Comparison of ENCODE assay signal across 1 cellular context in genomic region chr16:2603165-2604015, GRCh38.
TF ChIP-seq lines count a peak whose summit lies in the region.

No MANE protein-coding gene starts in this region.

TF ChIP-seq in HepG2, 621 proteins besides CTCF, POLR2A, EP300 and RAD21 (continued from another document and continues in another):
- TF ChIP-seq PLSCR1 (CRISPR knock-in tag; IDR thresholded peaks at IDR 0.05; ENCODE audit: borderline replicate concordance): no peak
- peak; percentile 93 for TF ChIP-seq MIER3 (CRISPR knock-in tag; IDR thresholded peaks at IDR 0.05; ENCODE audit: borderline replicate concordance)
- TF ChIP-seq NFKBIZ (CRISPR knock-in tag; IDR thresholded peaks at IDR 0.05): peak; percentile 75; the same call in 1 of the 2 replicates
- peak; percentile 90 for TF ChIP-seq HOXA5 (CRISPR knock-in tag; IDR thresholded peaks at IDR 0.05)
- TF ChIP-seq ISL2 (CRISPR knock-in tag; IDR thresholded peaks at IDR 0.05): peak; percentile 76
- no peak for TF ChIP-seq MAFG (CRISPR knock-in tag; IDR thresholded peaks at IDR 0.05)
- peak; percentile 18 for TF ChIP-seq ZNF407 (CRISPR knock-in tag; IDR thresholded peaks at IDR 0.05; ENCODE audit: not compliant biosample characterization)
- peak; percentile 81; the same call in 1 of the 2 replicates for TF ChIP-seq ZNF704 (CRISPR knock-in tag; IDR thresholded peaks at IDR 0.05; ENCODE audit: borderline replicate concordance)
- TF ChIP-seq ZMAT5 (CRISPR knock-in tag; IDR thresholded peaks at IDR 0.05; ENCODE audit: borderline replicate concordance, low read depth): no peak
- peak; percentile 40; the same call in 1 of the 2 replicates for TF ChIP-seq ZNF441 (CRISPR knock-in tag; IDR thresholded peaks at IDR 0.05; ENCODE audit: borderline replicate concordance)
- TF ChIP-seq ZNF652 (CRISPR knock-in tag; IDR thresholded peaks at IDR 0.05; ENCODE audit: borderline replicate concordance, low read depth): peak; percentile 31; the same call in 1 of the 2 replicates
- peak; percentile 89 for TF ChIP-seq REPIN1 (CRISPR knock-in tag; IDR thresholded peaks at IDR 0.05; ENCODE audit: borderline replicate concordance, low read depth)
- peak; percentile 70 for TF ChIP-seq MNT (IDR thresholded peaks at IDR 0.05)
- peak; percentile 91; the same call in 1 of the 2 replicates for TF ChIP-seq ZBTB20 (CRISPR knock-in tag; IDR thresholded peaks at IDR 0.05; ENCODE audit: borderline replicate concordance, low read depth)
- peak; percentile 72; the same call in 1 of the 2 replicates for TF ChIP-seq ZNF878 (CRISPR knock-in tag; IDR thresholded peaks at IDR 0.05)
- TF ChIP-seq ZNF710 (CRISPR knock-in tag; IDR thresholded peaks at IDR 0.05; ENCODE audit: borderline replicate concordance): peak; percentile 85
- peak; percentile 67 for TF ChIP-seq MED8 (CRISPR knock-in tag; IDR thresholded peaks at IDR 0.05; ENCODE audit: insufficient replicate concordance)
- TF ChIP-seq IKZF5 (CRISPR knock-in tag; IDR thresholded peaks at IDR 0.05): peak; percentile 98
- TF ChIP-seq PRDM15 (CRISPR knock-in tag; IDR thresholded peaks at IDR 0.05): peak; percentile 39
- TF ChIP-seq HCFC1 (IDR thresholded peaks at IDR 0.05; ENCODE audit: low read depth, low read length): peak; percentile 82
- peak; percentile 91 for TF ChIP-seq MAX (IDR thresholded peaks at IDR 0.05)
- peak; percentile 82 for TF ChIP-seq CCDC6 (CRISPR knock-in tag; IDR thresholded peaks at IDR 0.05)
- TF ChIP-seq ATAD3A (CRISPR knock-in tag; IDR thresholded peaks at IDR 0.05): no peak
- TF ChIP-seq ZNF124 (CRISPR knock-in tag; IDR thresholded peaks at IDR 0.05): peak; percentile 86; the same call in 1 of the 2 replicates
- TF ChIP-seq JARID2 (CRISPR knock-in tag; IDR thresholded peaks at IDR 0.05; ENCODE audit: insufficient replicate concordance): no peak
- TF ChIP-seq RNF2 (conservative IDR thresholded peaks at IDR 0.05; ENCODE audit: low read depth): no peak
- peak; percentile 93; the same call in 1 of the 2 replicates for TF ChIP-seq ATF6 (CRISPR knock-in tag; conservative IDR thresholded peaks at IDR 0.05)
- TF ChIP-seq NR2C2 (CRISPR knock-in tag; IDR thresholded peaks at IDR 0.05; ENCODE audit: borderline replicate concordance): peak; percentile 90
- TF ChIP-seq PAF1 (CRISPR knock-in tag; IDR thresholded peaks at IDR 0.05): peak; percentile 97
- TF ChIP-seq YEATS2 (CRISPR knock-in tag; IDR thresholded peaks at IDR 0.05; ENCODE audit: borderline replicate concordance): peak; percentile 97
- TF ChIP-seq ZMAT3 (CRISPR knock-in tag; conservative IDR thresholded peaks at IDR 0.05): peak; percentile 77; the same call in 1 of the 2 replicates
- peak; percentile 56 for TF ChIP-seq ZNF274 (CRISPR knock-in tag; IDR thresholded peaks at IDR 0.05)
- peak; percentile 71; the same call in 1 of the 2 replicates for TF ChIP-seq FOXC1 (CRISPR knock-in tag; IDR thresholded peaks at IDR 0.05; ENCODE audit: borderline replicate concordance)
